ENCODE assay signal across 19 cellular contexts in genomic region chr4:90582087-90582486, GRCh38.
A peak's percentile ranks its signal among the peaks of the same experiment; 100 is the strongest.
DNase-seq lines count a peak whose midpoint lies in the region; ATAC-seq and TF ChIP-seq lines count a peak whose summit lies in the region.
"Had no signal": no experiment of that assay in that cellular context is flagged by ENCODE, and none has a peak within 500 bp of the region (broad histone marks: within the 10 kb centered on the region; RNA-seq: fewer than 3 reads in every experiment).

No MANE protein-coding gene starts in this region.

- no peak overlapping the region for H3K9ac ChIP-seq in SK-N-SH
- H3K9ac ChIP-seq: BLaER1 treated with 17β-estradiol and CSF1 and Interleukin-3, amounts not matched to agents 10 nM and 100 nM had no signal

- H3K36me3 ChIP-seq in SK-N-SH (replicated peaks in 1 of 2; ENCODE audit: control insufficient read depth in 1 of 2, insufficient read depth in 2 of 2, low read length in 1 of 2) = no peaks in the 10 kb centered on the region
- H3K36me3 ChIP-seq: BLaER1 treated with 17β-estradiol and CSF1 and Interleukin-3, amounts not matched to agents 10 nM and 100 nM; MG63 had no signal

- H3K9me2 ChIP-seq in SK-N-SH = no peaks in the 10 kb centered on the region

- no peaks in the 10 kb centered on the region for H3K27me3 ChIP-seq in SK-N-SH (ENCODE audit: insufficient read depth)
- H3K27me3 ChIP-seq: BLaER1 treated with 17β-estradiol and CSF1 and Interleukin-3, amounts not matched to agents 10 nM and 100 nM; MG63 had no signal

- H3K4me3 Mint-ChIP-seq in glutamatergic neuron (ENCODE audit: unreplicated experiment) = no peak overlapping the region
- H3K4me3 Mint-ChIP-seq: CD4-positive, alpha-beta T cell had no signal

- no peak for ATAC-seq in SK-N-SH treated with all-trans-retinoic acid at 6 μM for 48 hours
- no peak for ATAC-seq in HG03521 (IDR thresholded peaks at IDR 0.05; ENCODE audit: unreplicated experiment)
- ATAC-seq in HG03095 (IDR thresholded peaks at IDR 0.05; ENCODE audit: unreplicated experiment) = no peak
- ATAC-seq: Panc1 had no signal

- POLR2A ChIA-PET in SK-N-SH (lab: Yijun Ruan, JAX) = no interaction called here

- no peak for TF ChIP-seq EP300 in SK-N-SH (IDR thresholded peaks at IDR 0.05; ENCODE audit: borderline replicate concordance in 1 of 2, low read depth in 1 of 2, low read length in 1 of 2)

- no peaks in the 10 kb centered on the region for H3K4me1 Mint-ChIP-seq in glutamatergic neuron (ENCODE audit: low read depth, unreplicated experiment)

- H3K4me2 ChIP-seq in SK-N-SH = no peak overlapping the region
- H3K4me2 ChIP-seq: BLaER1 treated with 17β-estradiol and CSF1 and Interleukin-3, amounts not matched to agents 10 nM and 100 nM had no signal

- H3F3A ChIP-seq in SK-N-SH (replicated peaks; ENCODE audit: insufficient read depth) = peaks cover 3% of the 10 kb centered on the region

- TF ChIP-seq RAD21 in SK-N-SH (IDR thresholded peaks at IDR 0.05; ENCODE audit: low read length) = no peak

- H3K27ac Mint-ChIP-seq in glutamatergic neuron (ENCODE audit: unreplicated experiment) = no peak overlapping the region
- H3K27ac Mint-ChIP-seq: CD4-positive, alpha-beta T cell had no signal

- no peaks in the 10 kb centered on the region for H3K9me3 ChIP-seq in SK-N-SH
- H3K9me3 ChIP-seq: BLaER1 treated with 17β-estradiol and CSF1 and Interleukin-3, amounts not matched to agents 10 nM and 100 nM; MG63 had no signal

- H2AFZ ChIP-seq in SK-N-SH (ENCODE audit: low read depth) = no peak overlapping the region

- H3K27me3 Mint-ChIP-seq in glutamatergic neuron (ENCODE audit: unreplicated experiment) = no peaks in the 10 kb centered on the region
- H3K27me3 Mint-ChIP-seq: CD4-positive, alpha-beta T cell had no signal

- CTCF ChIA-PET in SK-N-SH (lab: Yijun Ruan, JAX) = interaction anchor here (1.9 kb wide), 1 partner anchor 15 kb away, joined by 4 read pairs; no protein-coding TSS in a partner anchor

- no peaks in the 10 kb centered on the region for H3K9me3 Mint-ChIP-seq in glutamatergic neuron (ENCODE audit: unreplicated experiment)

- peaks cover 0 to 8% of the 10 kb centered on the region in 2 experiments; a peak in 2 of 4 replicates for H3K4me1 ChIP-seq in SK-N-SH (ENCODE audit: control insufficient read depth in 1 of 2, insufficient read depth in 2 of 2, low read depth in 1 of 2, low read length in 1 of 2)
- H3K4me1 ChIP-seq: BLaER1 treated with 17β-estradiol and CSF1 and Interleukin-3, amounts not matched to agents 10 nM and 100 nM had no signal

- TF ChIP-seq CTCF in SK-N-SH (IDR thresholded peaks at IDR 0.05) = no peak
- TF ChIP-seq CTCF in epithelial cell of esophagus (IDR thresholded peaks at IDR 0.05; ENCODE audit: insufficient read depth, low read depth, low read length, missing control alignments) = no peak
- TF ChIP-seq CTCF in glutamatergic neuron (IDR thresholded peaks at IDR 0.05; ENCODE audit: partially characterized antibody, unreplicated experiment) = no peak

- WGBS in SK-N-SH (ENCODE audit: low lambda C conversion rate) = 38% methylated on average over 2 of the region's 2 CpGs

- H3K79me2 ChIP-seq in SK-N-SH (ENCODE audit: insufficient read depth) = no peaks in the 10 kb centered on the region

- no peak overlapping the region for H3K27ac ChIP-seq in SK-N-SH (ENCODE audit: low read depth in 2 of 2, low read length in 1 of 2)
- H3K27ac ChIP-seq: BLaER1 treated with 17β-estradiol and CSF1 and Interleukin-3, amounts not matched to agents 10 nM and 100 nM; RWPE1 had no signal

- DNase-seq in SK-N-SH (no peak), amniotic epithelial cell (ENCODE audit: low read depth) (peak; percentile 4), epithelial cell of esophagus (ENCODE audit: low read depth) (peak; percentile 21), glutamatergic neuron (no peak)
- DNase-seq: CD4-positive, alpha-beta T cell; KG1; MG63; NCI-H2029; NCI-H2171; NCI-H226; NCI-H524; SHP77; SW 1271 had no signal

- H3K4me3 ChIP-seq in SK-N-SH (ENCODE audit: low read depth in 2 of 2, low read length in 1 of 2) (no peak overlapping the region), epithelial cell of esophagus (ENCODE audit: low read length) (no peak overlapping the region)
- H3K4me3 ChIP-seq: BLaER1 treated with 17β-estradiol and CSF1 and Interleukin-3, amounts not matched to agents 10 nM and 100 nM; MG63 had no signal

- H4K20me1 ChIP-seq in SK-N-SH (ENCODE audit: insufficient read depth) = no peaks in the 10 kb centered on the region
- H4K20me1 ChIP-seq: BLaER1 treated with 17β-estradiol and CSF1 and Interleukin-3, amounts not matched to agents 10 nM and 100 nM had no signal

- H3K36me3 Mint-ChIP-seq in glutamatergic neuron (ENCODE audit: unreplicated experiment) = no peaks in the 10 kb centered on the region

TF ChIP-seq in SK-N-SH, 30 proteins besides CTCF, POLR2A, EP300 and RAD21:
- TF ChIP-seq POLR2AphosphoS5 (IDR thresholded peaks at IDR 0.05; ENCODE audit: low read depth, low read length) (no peak), MEF2A (IDR thresholded peaks at IDR 0.05; ENCODE audit: borderline replicate concordance, low read depth) (no peak), ELF1 (IDR thresholded peaks at IDR 0.05) (no peak), NFIC (IDR thresholded peaks at IDR 0.05; ENCODE audit: borderline replicate concordance) (no peak), PBX3 (IDR thresholded peaks at IDR 0.05) (no peak), GATA2 (CRISPR knock-in tag; IDR thresholded peaks at IDR 0.05) (0 out of 2 replicates have a peak, but pooled peaks have one; percentile 20), RFX5 (IDR thresholded peaks at IDR 0.05; ENCODE audit: low read length) (no peak)

TF ChIP-seq in SK-N-SH treated with all-trans-retinoic acid at 6 μM for 48 hours, 23 proteins besides CTCF, POLR2A, EP300 and RAD21 (continues in another document):
- no peak for TF ChIP-seq PATZ1 (CRISPR knock-in tag; IDR thresholded peaks at IDR 0.05; ENCODE audit: borderline replicate concordance)
- TF ChIP-seq ZC3H10 (CRISPR knock-in tag; IDR thresholded peaks at IDR 0.05) = no peak
- TF ChIP-seq OSR1 (CRISPR knock-in tag; IDR thresholded peaks at IDR 0.05) = no peak
- no peak for TF ChIP-seq CREB5 (CRISPR knock-in tag; IDR thresholded peaks at IDR 0.05; ENCODE audit: low read depth)
- no peak for TF ChIP-seq GLIS3 (CRISPR knock-in tag; IDR thresholded peaks at IDR 0.05)
- TF ChIP-seq RARB (CRISPR knock-in tag; IDR thresholded peaks at IDR 0.05) = no peak
- TF ChIP-seq CSRNP3 (CRISPR knock-in tag; IDR thresholded peaks at IDR 0.05) = no peak
- TF ChIP-seq ARNTL (CRISPR knock-in tag; IDR thresholded peaks at IDR 0.05; ENCODE audit: borderline replicate concordance, low read depth) = no peak

Comparison
In these comparisons a context has a peak if more than half of its experiments do, and no peak if none do; other contexts are left out.
1. DNase-seq: peak in amniotic epithelial cell (single experiment) and epithelial cell of esophagus (single experiment); none in SK-N-SH (single experiment) and glutamatergic neuron (single experiment).